In the genomic region with DNA sequence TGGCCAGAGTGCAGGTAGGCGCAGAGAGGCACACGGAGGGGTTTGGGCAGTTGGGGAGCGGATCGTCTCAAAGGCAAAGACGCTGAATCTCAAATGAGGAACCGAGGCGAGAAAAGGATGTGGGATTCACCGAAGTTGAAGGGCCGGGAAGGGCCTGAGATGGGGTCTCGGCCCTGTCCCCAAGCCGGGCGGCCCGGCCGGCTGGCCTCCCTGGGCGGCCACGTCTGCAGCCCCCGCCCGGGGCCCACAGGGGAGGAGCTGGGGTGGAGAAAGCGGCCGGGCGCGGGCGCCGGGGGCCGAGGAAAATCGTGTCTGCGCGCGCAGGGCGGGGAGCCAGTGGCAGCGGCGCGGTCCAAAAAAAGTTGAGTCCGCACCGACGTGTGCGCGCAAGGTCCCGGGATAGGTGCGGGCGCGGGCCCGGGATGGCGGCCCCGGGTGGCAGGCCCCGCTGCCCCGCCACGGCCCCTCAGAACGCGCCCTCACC, we compare ENCODE assay signal across 8 cellular contexts. TPM values are rescaled to one million over a fixed set of nuclear protein-coding genes. Genes with fewer than 3 reads are reported as not detected.
DNase-seq lines count a peak whose midpoint lies in the region; ATAC-seq and TF ChIP-seq lines count a peak whose summit lies in the region.

No MANE protein-coding gene starts in this region.

- H4K20me1 ChIP-seq in IMR-90 (ENCODE audit: insufficient read depth, low read length), result peaks cover 47% of the 10 kb centered on the region

- in situ Hi-C loops in IMR-90 (cut with MboI; ENCODE audit: low sequenced_read_pairs), result no loop called here

- ATAC-seq in GM21528 (IDR thresholded peaks at IDR 0.05; ENCODE audit: low FRiP score, unreplicated experiment), result peak; percentile 34
- peak; percentile 48 for ATAC-seq in IMR-90 (ENCODE audit: low read depth)
- ATAC-seq in activated CD8-positive, alpha-beta memory T cell treated with anti-CD3 and anti-CD28 coated beads, Interleukin-2, amount 10 ng/mL, durations not matched to agents 7 days and 5 days, result peak; percentile 29

- H3K79me1 ChIP-seq in IMR-90 (ENCODE audit: low read depth in 1 of 2, low read length in 2 of 2), result peaks cover 19 to 53% of the 10 kb centered on the region in 2 experiments

- peak overlapping the region; percentile 93 for H3K4me2 ChIP-seq in IMR-90 (ENCODE audit: low read depth, low read length)

- BruUV-seq in IMR-90 (replicated peaks; lab: Mats Ljungman, UMichigan), result no TSS peak

- H3K36me3 Mint-ChIP-seq in activated CD8-positive, alpha-beta memory T cell treated with anti-CD3 and anti-CD28 coated beads, Interleukin-2, amount 10 ng/mL, durations not matched to agents 7 days and 5 days, result peaks cover 7% of the 10 kb centered on the region
- peaks cover 5% of the 10 kb centered on the region for H3K36me3 Mint-ChIP-seq in nephron (ENCODE audit: low read depth)

- peak; percentile 58 for DNase-seq in EH (ENCODE audit: low read depth)
- peak; percentile 25 for DNase-seq in IMR-90
- peak; percentile 57 for DNase-seq in activated CD8-positive, alpha-beta memory T cell treated with anti-CD3 and anti-CD28 coated beads, Interleukin-2, amount 10 ng/mL, durations not matched to agents 7 days and 5 days
- peak; percentile 38 for DNase-seq in fibroblast of gingiva (ENCODE audit: low read depth)
- no peak for DNase-seq in NCI-H1436 (lab: John Stamatoyannopoulos, UW)
- no peak for DNase-seq in NCI-H1930 (lab: John Stamatoyannopoulos, UW)

- H3K27me3 ChIP-seq in IMR-90 (ENCODE audit: control insufficient read depth, insufficient read depth, low read length), result no peaks in the 10 kb centered on the region

- peak overlapping the region; percentile 90 for H2AFZ ChIP-seq in IMR-90 (replicated peaks; ENCODE audit: low read length, poor library complexity)

- H3K27me3 Mint-ChIP-seq in activated CD8-positive, alpha-beta memory T cell treated with anti-CD3 and anti-CD28 coated beads, Interleukin-2, amount 10 ng/mL, durations not matched to agents 7 days and 5 days, result no peaks in the 10 kb centered on the region
- peaks cover 6% of the 10 kb centered on the region for H3K27me3 Mint-ChIP-seq in nephron (ENCODE audit: low read depth)

- peak overlapping the region; percentile 99 for H3K27ac ChIP-seq in IMR-90 (ENCODE audit: insufficient read depth, low read length)

- H3K36me3 ChIP-seq in IMR-90 (ENCODE audit: control insufficient read depth, insufficient read depth, low read length), result peaks cover 16% of the 10 kb centered on the region

- dilution Hi-C loops in IMR-90 (cut with HindIII; ENCODE audit: low sequenced_read_pairs, unreplicated experiment), result no loop called here

- peak overlapping the region; percentile 90 to 96 for H4K8ac ChIP-seq in IMR-90 (ENCODE audit: low read depth in 2 of 2, low read length in 2 of 2)

- no peaks in the 10 kb centered on the region for H3K9me3 Mint-ChIP-seq in activated CD8-positive, alpha-beta memory T cell treated with anti-CD3 and anti-CD28 coated beads, Interleukin-2, amount 10 ng/mL, durations not matched to agents 7 days and 5 days (ENCODE audit: low read depth)
- no peaks in the 10 kb centered on the region for H3K9me3 Mint-ChIP-seq in nephron

- H2BK15ac ChIP-seq in IMR-90 (ENCODE audit: low read depth, low read length), result 0 out of 3 replicates have a peak overlapping the region, but pooled peaks have one; percentile 50

- peak overlapping the region; percentile 100 for H3K4me3 ChIP-seq in IMR-90 (ENCODE audit: insufficient read depth, low read depth, low read length)

- TF ChIP-seq POLR2A in IMR-90 (IDR thresholded peaks at IDR 0.05; ENCODE audit: low read depth, low read length), result no peak; the same call in 1 of the 2 replicates

- peak overlapping the region; percentile 98 for H4K5ac ChIP-seq in IMR-90 (ENCODE audit: low read depth, low read length)

- TF ChIP-seq CTCF in IMR-90 (conservative IDR thresholded peaks at IDR 0.05; ENCODE audit: low read depth, low read length), result no peak
- TF ChIP-seq CTCF in nephron (IDR thresholded peaks at IDR 0.05; ENCODE audit: unreplicated experiment in 3 of 3), result no peak

- peak overlapping the region; percentile 100 for H2AK9ac ChIP-seq in IMR-90 (replicated peaks; ENCODE audit: low read depth, low read length, poor library complexity)

- peak overlapping the region; percentile 95 for H3K27ac Mint-ChIP-seq in activated CD8-positive, alpha-beta memory T cell treated with anti-CD3 and anti-CD28 coated beads, Interleukin-2, amount 10 ng/mL, durations not matched to agents 7 days and 5 days
- peak overlapping the region; percentile 45 to 87 (median 86) for H3K27ac Mint-ChIP-seq in nephron

- peak overlapping the region; percentile 96 for H3K18ac ChIP-seq in IMR-90 (ENCODE audit: low read depth, low read length)

- H4K91ac ChIP-seq in IMR-90 (ENCODE audit: insufficient read depth, low read depth, low read length), result peak overlapping the region; percentile 95

- H3K14ac ChIP-seq in IMR-90 (replicated peaks; ENCODE audit: low read depth, low read length), result peak overlapping the region; percentile 95

- H3K9me1 ChIP-seq in IMR-90 (ENCODE audit: insufficient read depth, low read length), result peaks cover 37% of the 10 kb centered on the region

- peak overlapping the region; percentile 99 for H3K4ac ChIP-seq in IMR-90 (ENCODE audit: low read depth, low read length)

- H2BK120ac ChIP-seq in IMR-90 (ENCODE audit: low read depth, low read length), result peak overlapping the region; percentile 81

- H3K23ac ChIP-seq in IMR-90 (ENCODE audit: low read depth, low read length), result peak overlapping the region; percentile 98

- H3K9me3 ChIP-seq in IMR-90 (ENCODE audit: control insufficient read depth, insufficient read depth, low read length), result no peaks in the 10 kb centered on the region

- TF ChIP-seq RAD21 in IMR-90 (IDR thresholded peaks at IDR 0.05; ENCODE audit: low read length), result no peak

- no peak overlapping the region; the same call in 1 of the 2 replicates for H2BK20ac ChIP-seq in IMR-90 (ENCODE audit: low read depth, low read length)

- CTCF ChIA-PET in IMR-90 (lab: Yijun Ruan, JAX), result interaction anchor here (1.4 kb wide), 1 partner anchor 23 kb away, joined by 3 read pairs; no protein-coding TSS in a partner anchor
- CTCF ChIA-PET in activated CD8-positive, alpha-beta memory T cell treated with anti-CD3 and anti-CD28 coated beads, Interleukin-2, amount 10 ng/mL, durations not matched to agents 7 days and 5 days (lab: Charles Lee), result interaction anchor here (0.8 kb wide), 1 partner anchor 73 kb away, joined by 4 read pairs; no protein-coding TSS in a partner anchor

- peak overlapping the region; percentile 85 for H3K56ac ChIP-seq in IMR-90 (ENCODE audit: extremely low read depth, insufficient read depth, low read length)

- peak overlapping the region; percentile 100 for H3K9ac ChIP-seq in IMR-90 (ENCODE audit: low read depth, low read length)

- peak overlapping the region; percentile 92 for H2BK5ac ChIP-seq in IMR-90 (ENCODE audit: low read depth, low read length, poor library complexity, severe bottlenecking)

- H3K4me1 ChIP-seq in IMR-90 (ENCODE audit: control insufficient read depth, insufficient read depth, low read length), result peaks cover 34% of the 10 kb centered on the region

- H2AK5ac ChIP-seq in IMR-90 (ENCODE audit: low read depth, low read length), result peak overlapping the region; percentile 99

- peak overlapping the region; percentile 84 for H3K4me3 Mint-ChIP-seq in activated CD8-positive, alpha-beta memory T cell treated with anti-CD3 and anti-CD28 coated beads, Interleukin-2, amount 10 ng/mL, durations not matched to agents 7 days and 5 days
- peak overlapping the region; percentile 92 to 95 (median 92) for H3K4me3 Mint-ChIP-seq in nephron

- POLR2A ChIA-PET in IMR-90 (lab: Charles Lee; ENCODE audit: unreplicated experiment), result no interaction called here

- WGBS in IMR-90 (ENCODE audit: extremely low coverage in 2 of 2, insufficient read length in 1 of 2), 2 experiments, result 1% methylated on average over 45 of the region's 50 CpGs; no CpG with 5 or more reads in 1 of the 2 experiments

- intact Hi-C loops in IMR-90 (cut with micrococcal nuclease), result loop anchor here (10.0 kb wide), 1 partner anchor 257 kb away; no protein-coding TSS in a partner anchor

- peaks cover 18% of the 10 kb centered on the region for H3K4me1 Mint-ChIP-seq in activated CD8-positive, alpha-beta memory T cell treated with anti-CD3 and anti-CD28 coated beads, Interleukin-2, amount 10 ng/mL, durations not matched to agents 7 days and 5 days
- H3K4me1 Mint-ChIP-seq in nephron, result peaks cover 41% of the 10 kb centered on the region

RNA-seq across cellular contexts. Expression of gene SLC12A4, which starts 0.4 kb away (rescaled TPM):
- 36.4 and 36.6 TPM in 2 replicates for total RNA-seq in IMR-90 (2012; rRNA removed)
- 114 and 132 TPM in 2 replicates for polyA plus RNA-seq in IMR-90 (2012; rRNA removed)
- polyA plus RNA-seq in IMR-90 (2012; cell fraction: cytosol; rRNA removed), result 47.5 and 51.1 TPM in 2 replicates
- 281 and 488 TPM in 2 replicates for polyA plus RNA-seq in IMR-90 (2012; cell fraction: nucleus; rRNA removed; ENCODE audit: low replicate concordance)
- total RNA-seq in activated CD8-positive, alpha-beta memory T cell treated with anti-CD3 and anti-CD28 coated beads, Interleukin-2, amount 10 ng/mL, durations not matched to agents 7 days and 5 days, result 10 to 100 TPM; 47.7 to 51.2 TPM

RNA-seq across cellular contexts. Expression of gene DPEP3, which starts 12.3 kb away (rescaled TPM):
- not detected in 2 replicates for total RNA-seq in IMR-90 (2012; rRNA removed)
- polyA plus RNA-seq in IMR-90 (2012; rRNA removed), result not detected in 2 replicates
- polyA plus RNA-seq in IMR-90 (2012; cell fraction: cytosol; rRNA removed), result not detected in 2 replicates
- not detected in 2 replicates for polyA plus RNA-seq in IMR-90 (2012; cell fraction: nucleus; rRNA removed; ENCODE audit: low replicate concordance)
- total RNA-seq in activated CD8-positive, alpha-beta memory T cell treated with anti-CD3 and anti-CD28 coated beads, Interleukin-2, amount 10 ng/mL, durations not matched to agents 7 days and 5 days, result under 1 TPM in 1 of 2 experiments, not detected in 1; 0.28 TPM

RNA-seq across cellular contexts. Expression of gene LCAT, which starts 24.1 kb away (rescaled TPM):
- total RNA-seq in IMR-90 (2012; rRNA removed), result 1.4 and 1.7 TPM in 2 replicates
- polyA plus RNA-seq in IMR-90 (2012; rRNA removed), result 18.8 and 22.5 TPM in 2 replicates
- polyA plus RNA-seq in IMR-90 (2012; cell fraction: cytosol; rRNA removed), result 6.5 and 10.4 TPM in 2 replicates
- 143 and 421 TPM in 2 replicates for polyA plus RNA-seq in IMR-90 (2012; cell fraction: nucleus; rRNA removed; ENCODE audit: low replicate concordance)
- total RNA-seq in activated CD8-positive, alpha-beta memory T cell treated with anti-CD3 and anti-CD28 coated beads, Interleukin-2, amount 10 ng/mL, durations not matched to agents 7 days and 5 days, result 10 to 100 TPM; 15.6 to 22.7 TPM

RNA-seq across cellular contexts. Expression of gene DPEP2, which starts 31.3 kb away (rescaled TPM):
- total RNA-seq in IMR-90 (2012; rRNA removed), result not detected in 2 replicates
- not detected in 2 replicates for polyA plus RNA-seq in IMR-90 (2012; rRNA removed)
- polyA plus RNA-seq in IMR-90 (2012; cell fraction: cytosol; rRNA removed), result 0.13 TPM in 1 of 2 replicates, not detected in the other
- polyA plus RNA-seq in IMR-90 (2012; cell fraction: nucleus; rRNA removed; ENCODE audit: low replicate concordance), result 0.02 and 0.08 TPM in 2 replicates
- 1 to 10 TPM; 4.5 to 4.7 TPM for total RNA-seq in activated CD8-positive, alpha-beta memory T cell treated with anti-CD3 and anti-CD28 coated beads, Interleukin-2, amount 10 ng/mL, durations not matched to agents 7 days and 5 days

RNA-seq across cellular contexts. Expression of gene PSMB10, which starts 31.3 kb away (rescaled TPM):
- 25.6 and 28.7 TPM in 2 replicates for total RNA-seq in IMR-90 (2012; rRNA removed)
- polyA plus RNA-seq in IMR-90 (2012; rRNA removed), result 36.7 and 50.5 TPM in 2 replicates
- polyA plus RNA-seq in IMR-90 (2012; cell fraction: cytosol; rRNA removed), result 69.8 and 71.1 TPM in 2 replicates
- polyA plus RNA-seq in IMR-90 (2012; cell fraction: nucleus; rRNA removed; ENCODE audit: low replicate concordance), result 27.2 and 55.0 TPM in 2 replicates
- total RNA-seq in activated CD8-positive, alpha-beta memory T cell treated with anti-CD3 and anti-CD28 coated beads, Interleukin-2, amount 10 ng/mL, durations not matched to agents 7 days and 5 days, result 100 to 1,000 TPM; 250 to 296 TPM

Comparison
In these comparisons a context has a peak if more than half of its experiments do, and no peak if none do; other contexts are left out.
1. DNase-seq: peak in EH (single experiment), IMR-90 (single experiment), activated CD8-positive, alpha-beta memory T cell treated with anti-CD3 and anti-CD28 coated beads, Interleukin-2, amount 10 ng/mL, durations not matched to agents 7 days and 5 days (single experiment) and fibroblast of gingiva (single experiment); none in NCI-H1436 (single experiment) and NCI-H1930 (0 of 2).
2. Peak in every context shown above with its lines, with median percentiles within 50 percentile points of each other: ATAC-seq.